Comparison of ENCODE assay signal across 1 cellular context in the genomic region with DNA sequence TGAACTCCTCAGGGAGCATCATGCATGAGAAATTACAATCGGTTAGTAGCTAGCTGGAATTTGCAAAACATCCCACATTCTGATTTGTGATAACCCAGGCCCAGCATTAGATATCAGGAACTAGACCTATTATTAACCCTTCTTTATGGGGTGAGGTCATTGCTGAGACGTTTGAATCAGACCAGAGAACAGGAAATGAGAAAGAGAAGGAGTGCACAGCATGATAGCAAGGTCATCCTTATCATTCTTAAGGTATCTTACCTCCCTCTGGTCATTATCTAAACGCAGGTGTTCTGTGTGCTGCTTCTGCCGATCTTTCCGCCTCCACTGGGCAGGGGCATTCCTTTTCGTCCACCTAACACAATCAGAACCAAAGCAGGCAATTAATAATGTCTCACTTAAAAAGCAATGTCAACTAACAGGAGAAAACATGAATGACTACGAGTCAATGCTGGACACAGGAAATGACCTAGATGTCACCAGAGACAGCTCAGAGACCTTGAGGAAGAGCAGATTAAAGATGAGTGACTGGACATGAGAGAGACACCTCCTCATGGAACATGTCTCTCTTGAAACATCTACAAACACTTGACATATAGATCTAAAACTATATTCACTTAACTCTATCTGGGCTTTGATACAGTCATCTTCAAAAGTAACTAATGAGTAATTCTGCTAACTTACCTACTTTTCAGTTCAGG.
TF ChIP-seq lines count a peak whose summit lies in the region.

No MANE protein-coding gene starts in this region.

TF ChIP-seq in GM12878, 131 proteins besides CTCF, POLR2A, EP300 and RAD21 (continued from another document):
- peak; percentile 56 for TF ChIP-seq ATF2 (IDR thresholded peaks at IDR 0.05; ENCODE audit: low read length)
